15 cellular contexts compared by ENCODE assay signal in the genomic region with DNA sequence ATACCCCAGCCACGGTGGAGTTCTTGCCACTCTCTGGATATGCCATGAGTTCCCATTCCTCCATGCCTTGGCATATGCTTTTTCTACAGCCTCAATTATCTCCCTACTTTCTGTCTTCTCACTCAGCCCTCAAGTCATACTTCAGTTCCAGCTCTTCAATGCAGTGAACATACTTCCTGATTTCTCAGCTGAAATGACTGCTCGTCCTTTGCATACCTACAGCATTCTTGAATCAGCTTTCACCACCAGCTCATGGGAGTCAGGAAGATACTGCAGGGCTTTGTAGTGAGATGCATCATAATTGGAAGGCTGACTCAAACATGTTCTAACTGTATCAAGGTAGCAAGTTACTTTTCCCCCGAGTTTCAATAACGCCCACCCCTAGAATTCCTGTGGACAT.
DNase-seq lines count a peak whose midpoint lies in the region; ATAC-seq and TF ChIP-seq lines count a peak whose summit lies in the region.
"Had no signal": no experiment of that assay in that cellular context is flagged by ENCODE, and none has a peak within 500 bp of the region (broad histone marks: within the 10 kb centered on the region; RNA-seq: fewer than 3 reads in every experiment).

No MANE protein-coding gene starts in this region.

- no peak overlapping the region for H4K91ac ChIP-seq in mesenchymal stem cell (ENCODE audit: low read length)

- H2BK5ac ChIP-seq in mesenchymal stem cell (ENCODE audit: low read depth, low read length, poor library complexity, severe bottlenecking): no peak overlapping the region

- ATAC-seq in HG03342 (IDR thresholded peaks at IDR 0.05; ENCODE audit: unreplicated experiment) (peak; percentile 69), PC-3 (no peak)
- ATAC-seq: Panc1 had no signal

- H4K20me1 ChIP-seq in PC-3 (ENCODE audit: low read length): no peaks in the 10 kb centered on the region

- H3K14ac ChIP-seq in mesenchymal stem cell (ENCODE audit: low read length in 2 of 2): no peak overlapping the region

- no peak overlapping the region for H3K4me3 Mint-ChIP-seq in activated naive CD4-positive, alpha-beta T cell treated with anti-CD3 and anti-CD28 coated beads, Interleukin-2, amount 10 ng/mL, durations not matched to agents 7 days and 5 days
- H3K4me3 Mint-ChIP-seq: B cell had no signal

- no peaks in the 10 kb centered on the region for H3K79me2 ChIP-seq in PC-3 (ENCODE audit: low read length)

- H3K9me2 ChIP-seq in PC-3 (replicated peaks; ENCODE audit: low read length): no peaks in the 10 kb centered on the region

- intact Hi-C loops in PC-3 (cut with micrococcal nuclease): no loop called here

- CTCF ChIA-PET in activated naive CD4-positive, alpha-beta T cell treated with anti-CD3 and anti-CD28 coated beads, Interleukin-2, amount 10 ng/mL, durations not matched to agents 7 days and 5 days (lab: Charles Lee): no interaction called here
- CTCF ChIA-PET in PC-3 (lab: Charles Lee): no interaction called here

- no peaks in the 10 kb centered on the region for H3K36me3 Mint-ChIP-seq in activated naive CD4-positive, alpha-beta T cell treated with anti-CD3 and anti-CD28 coated beads, Interleukin-2, amount 10 ng/mL, durations not matched to agents 7 days and 5 days

- H3K23ac ChIP-seq in mesenchymal stem cell (ENCODE audit: low read length in 2 of 2): no peak overlapping the region

- H3K9me3 ChIP-seq in mesenchymal stem cell (ENCODE audit: control insufficient read depth, low read length) (no peaks in the 10 kb centered on the region), PC-3 (ENCODE audit: low read length) (no peaks in the 10 kb centered on the region)
- H3K9me3 ChIP-seq: vagina had no signal

- H3K27ac ChIP-seq in mesenchymal stem cell (ENCODE audit: low read length, poor library complexity, severe bottlenecking) (peak overlapping the region; percentile 50), PC-3 (ENCODE audit: low read length) (no peak overlapping the region)
- H3K27ac ChIP-seq: vagina had no signal

- POLR2A ChIA-PET in PC-3 (lab: Charles Lee; ENCODE audit: unreplicated experiment): no interaction called here

- H4K8ac ChIP-seq in mesenchymal stem cell (ENCODE audit: low read length): no peak overlapping the region

- H3F3A ChIP-seq in PC-3 (ENCODE audit: low read length, unreplicated experiment): no peaks in the 10 kb centered on the region

- no peak overlapping the region for H2BK120ac ChIP-seq in mesenchymal stem cell (ENCODE audit: low read depth, low read length)

- H2BK15ac ChIP-seq in mesenchymal stem cell (ENCODE audit: low read depth, poor library complexity, severe bottlenecking): no peak overlapping the region

- H2AK5ac ChIP-seq in mesenchymal stem cell (ENCODE audit: low read length, severe bottlenecking): no peak overlapping the region

- H2BK12ac ChIP-seq in mesenchymal stem cell (ENCODE audit: low read length in 2 of 2): no peak overlapping the region

- peaks cover 16% of the 10 kb centered on the region for H3K79me1 ChIP-seq in mesenchymal stem cell (replicated peaks; ENCODE audit: low read length, poor library complexity, severe bottlenecking)

- no peaks in the 10 kb centered on the region for H3K9me3 Mint-ChIP-seq in activated naive CD4-positive, alpha-beta T cell treated with anti-CD3 and anti-CD28 coated beads, Interleukin-2, amount 10 ng/mL, durations not matched to agents 7 days and 5 days

- DNase-seq in Daoy (ENCODE audit: low read depth): peak; percentile 14
- DNase-seq in amniotic epithelial cell (ENCODE audit: low read depth): peak; percentile 91
- peak; percentile 15 for DNase-seq in mesenchymal stem cell
- no peak for DNase-seq in activated naive CD4-positive, alpha-beta T cell treated with anti-CD3 and anti-CD28 coated beads, Interleukin-2, amount 10 ng/mL, durations not matched to agents 7 days and 5 days
- no peak for DNase-seq in PC-3
- DNase-seq in UCSD-AML1 (lab: John Stamatoyannopoulos, UW; ENCODE audit: unreplicated experiment): no peak
- DNase-seq in D341Med (ENCODE audit: low spot score): no peak
- DNase-seq: activated CD8-positive, alpha-beta memory T cell treated with anti-CD3 and anti-CD28 coated beads for 24 hours; MM.1S; posterior cingulate gyrus had no signal

- H3K36me3 ChIP-seq in mesenchymal stem cell (ENCODE audit: control insufficient read depth in 1 of 2, insufficient read depth in 2 of 2, low read depth in 1 of 2, low read length in 2 of 2): no peaks in the 10 kb centered on the region
- H3K36me3 ChIP-seq in PC-3 (ENCODE audit: low read depth, low read length): no peaks in the 10 kb centered on the region
- H3K36me3 ChIP-seq: vagina had no signal

- no peak for TF ChIP-seq CTCF in PC-3 (conservative IDR thresholded peaks at IDR 0.05; ENCODE audit: low read depth, low read length)

- H3K4ac ChIP-seq in mesenchymal stem cell (ENCODE audit: low read depth in 1 of 2, low read length in 2 of 2): no peak overlapping the region

- H3K4me3 ChIP-seq in mesenchymal stem cell (ENCODE audit: insufficient read depth in 1 of 2, low read depth in 1 of 2, low read length in 2 of 2): no peak overlapping the region
- H3K4me3 ChIP-seq in PC-3 (ENCODE audit: low read length): no peak overlapping the region
- H3K4me3 ChIP-seq: coronary artery, vagina had no signal

- H3K18ac ChIP-seq in mesenchymal stem cell (ENCODE audit: low read depth in 1 of 2, low read length in 2 of 2): no peak overlapping the region

- H3K27ac Mint-ChIP-seq in activated naive CD4-positive, alpha-beta T cell treated with anti-CD3 and anti-CD28 coated beads, Interleukin-2, amount 10 ng/mL, durations not matched to agents 7 days and 5 days: no peak overlapping the region
- H3K27ac Mint-ChIP-seq: B cell had no signal

- H3K9ac ChIP-seq in mesenchymal stem cell (ENCODE audit: low read length) (no peak overlapping the region), PC-3 (ENCODE audit: low read length) (no peak overlapping the region)

- H3K4me1 Mint-ChIP-seq in activated naive CD4-positive, alpha-beta T cell treated with anti-CD3 and anti-CD28 coated beads, Interleukin-2, amount 10 ng/mL, durations not matched to agents 7 days and 5 days: no peaks in the 10 kb centered on the region
- H3K4me1 Mint-ChIP-seq: B cell had no signal

- H2AFZ ChIP-seq in mesenchymal stem cell (ENCODE audit: low read depth, low read length): no peak overlapping the region
- H2AFZ ChIP-seq in PC-3 (ENCODE audit: low read length): no peak overlapping the region

- 90% methylated on average over 4 of the region's 4 CpGs for WGBS in mesenchymal stem cell

- no peaks in the 10 kb centered on the region for H3K27me3 ChIP-seq in mesenchymal stem cell (ENCODE audit: control insufficient read depth in 1 of 2, insufficient read depth in 1 of 2, low read length in 2 of 2)
- no peaks in the 10 kb centered on the region for H3K27me3 ChIP-seq in PC-3 (ENCODE audit: low read length)
- H3K27me3 ChIP-seq: vagina had no signal

- no peak overlapping the region for H3K4me2 ChIP-seq in mesenchymal stem cell (ENCODE audit: low read length, poor library complexity, severe bottlenecking)
- no peak overlapping the region for H3K4me2 ChIP-seq in PC-3 (ENCODE audit: low read length)

- H3K4me1 ChIP-seq in mesenchymal stem cell (ENCODE audit: control insufficient read depth, insufficient read depth, low read depth, low read length) (peaks cover 2% of the 10 kb centered on the region), PC-3 (ENCODE audit: insufficient read depth, low read length) (no peaks in the 10 kb centered on the region)
- H3K4me1 ChIP-seq: vagina had no signal

- BruUV-seq in PC-3 (replicated peaks; lab: Mats Ljungman, UMichigan): no TSS peak

- no peaks in the 10 kb centered on the region for H3K27me3 Mint-ChIP-seq in activated naive CD4-positive, alpha-beta T cell treated with anti-CD3 and anti-CD28 coated beads, Interleukin-2, amount 10 ng/mL, durations not matched to agents 7 days and 5 days
- H3K27me3 Mint-ChIP-seq: B cell had no signal

Comparison
In these comparisons a context has a peak if more than half of its experiments do, and no peak if none do; other contexts are left out.
1. DNase-seq: peak in Daoy (single experiment), amniotic epithelial cell (single experiment) and mesenchymal stem cell (single experiment); none in activated naive CD4-positive, alpha-beta T cell treated with anti-CD3 and anti-CD28 coated beads, Interleukin-2, amount 10 ng/mL, durations not matched to agents 7 days and 5 days (single experiment), PC-3 (single experiment), UCSD-AML1 (single experiment) and D341Med (single experiment).